In genomic region chr4:177309525-177310371, GRCh38 we compare ENCODE assay signal across 8 cellular contexts. TPM values are rescaled to one million over a fixed set of nuclear protein-coding genes. Genes with fewer than 3 reads are reported as not detected.
DNase-seq lines count a peak whose midpoint lies in the region; TF ChIP-seq lines count a peak whose summit lies in the region.

TSS of gene NEIL3 (plus strand) at chr4:177309874. CDS start at chr4:177309954, 80 bp downstream.

- no peaks in the 10 kb centered on the region for H3K4me1 ChIP-seq in endodermal cell (ENCODE audit: control insufficient read depth, insufficient read depth, low read length)

- peak within 1 kb of the TSS; percentile 95 for H3K4me3 ChIP-seq in endodermal cell (ENCODE audit: low read length)

- H3K36me3 Mint-ChIP-seq in endodermal cell (ENCODE audit: low read depth) (no peaks in the 10 kb centered on the region), mesothelial cell of epicardium (no peaks in the 10 kb centered on the region)

- H3K27me3 Mint-ChIP-seq in endodermal cell (ENCODE audit: insufficient read depth) (no peaks in the 10 kb centered on the region), mesothelial cell of epicardium (ENCODE audit: low read depth) (no peaks in the 10 kb centered on the region)

- no peaks in the 10 kb centered on the region for H3K36me3 ChIP-seq in endodermal cell (ENCODE audit: control insufficient read depth, insufficient read depth, low read length)

- WGBS in endodermal cell (ENCODE audit: insufficient coverage in 1 of 2, insufficient read length in 1 of 2), 2 experiments = 2 to 7% methylated on average over 10 to 52 of the region's 52 CpGs

- no peaks in the 10 kb centered on the region for H3K9me3 ChIP-seq in endodermal cell (ENCODE audit: control insufficient read depth, low read length)

- peak; percentile 88 for DNase-seq in COLO829 (ENCODE audit: low spot score)
- peak; percentile 91 for DNase-seq in GM20000 (ENCODE audit: low spot score)
- peak; percentile 55 for DNase-seq in HS-5 (ENCODE audit: low read depth)
- DNase-seq in NOMO-1 (lab: John Stamatoyannopoulos, UW; ENCODE audit: unreplicated experiment in 2 of 2) = peak; percentile 89 to 94
- peak; percentile 94 for DNase-seq in endodermal cell
- DNase-seq in mesothelial cell of epicardium (ENCODE audit: low spot score in 2 of 2, unreplicated experiment in 2 of 2) = peak; percentile 83 to 89
- peak; percentile 83 to 91 for DNase-seq in stimulated activated CD8-positive, alpha-beta memory T cell treated with anti-CD3 and anti-CD28 coated beads, Interleukin-15, amount 100 ng/mL, for 4 hours (ENCODE audit: low read depth in 2 of 2)

- H3K27me3 ChIP-seq in endodermal cell (ENCODE audit: control insufficient read depth, insufficient read depth, low read length, poor library complexity, severe bottlenecking) = no peaks in the 10 kb centered on the region

- H3K4me1 Mint-ChIP-seq in endodermal cell = peaks cover 5% of the 10 kb centered on the region
- H3K4me1 Mint-ChIP-seq in mesothelial cell of epicardium = peaks cover 8% of the 10 kb centered on the region

- POLR2A ChIA-PET in activated CD8-positive, alpha-beta memory T cell treated with anti-CD3 and anti-CD28 coated beads for 36 hours (lab: Charles Lee) = interaction anchor here (0.6 to 2.3 kb wide), 2 partner anchors 132 to 984 kb away, joined by 4 to 16 read pairs; partner anchors contain the start of gene AGA

- H3K9ac ChIP-seq in endodermal cell (ENCODE audit: extremely low read depth, low read length, poor library complexity, severe bottlenecking) = peak within 1 kb of the TSS; percentile 63

- H3K27ac Mint-ChIP-seq in endodermal cell (peak within 1 kb of the TSS; percentile 96), mesothelial cell of epicardium (peak within 1 kb of the TSS; percentile 85)

- H3K9me3 Mint-ChIP-seq in endodermal cell (no peaks in the 10 kb centered on the region), mesothelial cell of epicardium (no peaks in the 10 kb centered on the region)

- H3K4me3 Mint-ChIP-seq in endodermal cell = peak within 1 kb of the TSS; percentile 90
- peak within 1 kb of the TSS; percentile 91 for H3K4me3 Mint-ChIP-seq in mesothelial cell of epicardium

- H3K27ac ChIP-seq in endodermal cell (ENCODE audit: low read depth, low read length) = no peak within 1 kb of the TSS

- CTCF ChIA-PET in activated CD8-positive, alpha-beta memory T cell treated with anti-CD3 and anti-CD28 coated beads for 36 hours (lab: Charles Lee) = interaction anchor here (1.1 kb wide), 1 partner anchor 24 kb away, joined by 3 read pairs; no protein-coding TSS in a partner anchor

- no peak for TF ChIP-seq CTCF in GM20000 (IDR thresholded peaks at IDR 0.05; ENCODE audit: extremely low read depth, missing control alignments)
- TF ChIP-seq CTCF in endodermal cell (conservative IDR thresholded peaks at IDR 0.05) = no peak
- no peak for TF ChIP-seq CTCF in mesothelial cell of epicardium (IDR thresholded peaks at IDR 0.05; ENCODE audit: unreplicated experiment)

RNA-seq across cellular contexts. Expression of gene NEIL3, which starts in this region (rescaled TPM):
- 10 to 100 TPM; 10.9 to 12.3 TPM for total RNA-seq in activated CD8-positive, alpha-beta memory T cell treated with anti-CD3 and anti-CD28 coated beads for 36 hours
- total RNA-seq in endodermal cell = 10 to 100 TPM in 1 of 2 donors, 1 to 10 TPM in 1; 9.1 to 15.1 TPM
- 9.6 TPM for polyA plus RNA-seq in endodermal cell (2013, experiment 1 of 2)
- polyA plus RNA-seq in endodermal cell (2013, experiment 2 of 2) = 10.4 TPM
- total RNA-seq in mesothelial cell of epicardium = 5.6 to 6.2 TPM (median 5.9 TPM) in 3 replicates
